In the genomic region with DNA sequence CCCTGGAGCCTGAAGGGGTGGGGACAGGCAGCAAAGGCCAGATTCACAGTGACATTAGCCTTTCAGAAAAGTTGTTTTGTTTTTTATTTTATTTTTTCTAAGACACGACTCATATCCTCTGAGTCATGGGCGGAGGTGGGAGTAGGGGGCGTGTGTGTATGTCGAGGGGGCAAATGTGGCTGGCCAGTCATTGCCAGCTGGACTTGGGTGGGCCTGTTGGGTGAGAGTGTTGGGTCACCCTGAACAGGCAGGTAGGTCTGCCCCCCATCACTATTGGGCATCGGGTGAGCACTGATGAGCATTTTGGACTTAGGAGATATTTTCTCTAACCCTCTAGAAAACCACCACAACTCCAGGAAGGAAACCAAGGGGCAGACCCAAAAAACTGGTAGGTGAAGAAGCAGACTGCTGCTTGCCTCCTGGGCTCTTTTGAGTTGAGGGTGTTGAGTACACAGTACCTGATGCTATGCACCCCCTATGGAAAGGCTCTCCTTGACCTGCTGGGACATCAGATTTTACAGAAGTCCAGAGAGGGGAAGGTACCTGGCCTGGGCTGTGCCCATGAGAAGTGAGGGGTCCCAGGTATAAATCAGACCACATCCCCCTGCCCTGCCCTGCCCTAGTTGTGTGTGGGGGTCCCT, we compare ENCODE assay signal across 9 cellular contexts. TPM values are rescaled to one million over a fixed set of nuclear protein-coding genes. Genes with fewer than 3 reads are reported as not detected.
DNase-seq lines count a peak whose midpoint lies in the region; FAIRE-seq and TF ChIP-seq lines count a peak whose summit lies in the region.
"Had no signal": no experiment of that assay in that cellular context is flagged by ENCODE, and none has a peak within 500 bp of the region (broad histone marks: within the 10 kb centered on the region; RNA-seq: fewer than 3 reads in every experiment).

No MANE protein-coding gene starts in this region.

- no peak for TF ChIP-seq CTCF in tibial nerve (IDR thresholded peaks at IDR 0.05)
- TF ChIP-seq CTCF in GM13977 (IDR thresholded peaks at IDR 0.05; ENCODE audit: extremely low read depth, insufficient read depth, missing control alignments), result no peak

- H3K4me3 ChIP-seq in tibial nerve, result no peak overlapping the region

- in situ Hi-C loops in GM13977 (cut with MboI; ENCODE audit: low pct_unique_long_range_greater_than_20kb, low sequenced_read_pairs, unreplicated experiment), result loop anchor here (25.0 kb wide), 1 partner anchor 369 kb away; no protein-coding TSS in a partner anchor

- 44 to 52% methylated on average over 5 of the region's 5 CpGs for whole genome bisulfite sequencing in tibial nerve, 2 donors

- H3K36me3 ChIP-seq in tibial nerve, result peaks cover 0 to 33% (median 0%) of the 10 kb centered on the region in 3 donors

- TF ChIP-seq POLR2A in H54 (IDR thresholded peaks at IDR 0.05; ENCODE audit: low read depth, low read length), result no peak
- TF ChIP-seq POLR2A in tibial nerve (IDR thresholded peaks at IDR 0.05), result no peak

- H3K27me3 ChIP-seq in tibial nerve, result no peaks in the 10 kb centered on the region

- H3K9me3 ChIP-seq in tibial nerve, result no peaks in the 10 kb centered on the region

- DNase-seq in A172 (ENCODE audit: low spot score) (peak; percentile 60), H54 (ENCODE audit: insufficient read length, low spot score) (peak; percentile 52), kidney tubule cell (ENCODE audit: low spot score) (peak; percentile 63), tibial nerve (ENCODE audit: low spot score in 2 of 2) (no peak), substantia nigra (lab: John Stamatoyannopoulos, UW) (no peak), hypothalamus (lab: John Stamatoyannopoulos, UW) (no peak), GM13977 (ENCODE audit: low spot score) (no peak)
- DNase-seq in activated CD8-positive, alpha-beta memory T cell treated with anti-CD3 and anti-CD28 coated beads, Interleukin-2, amount 50 U/mL, for 48 hours, result peak; percentile 57
- DNase-seq: activated gamma-delta T cell had no signal

- H3K4me1 ChIP-seq in tibial nerve, result peaks cover 0 to 72% (median 30%) of the 10 kb centered on the region in 4 donors

- FAIRE-seq in H54 (lab: Jason Lieb, UNC), result no peak

- TF ChIP-seq EP300 in tibial nerve (IDR thresholded peaks at IDR 0.05), result no peak

- peak overlapping the region in 2 of 4 donors; percentile 39 to 80 for H3K27ac ChIP-seq in tibial nerve
- no peak overlapping the region for H3K27ac ChIP-seq in substantia nigra (ENCODE audit: low read depth, low read length, poor library complexity, severe bottlenecking)

RNA-seq across cellular contexts. Expression of a gene that starts 5.6 kb away (rescaled TPM):
- 49.6 and 70.8 TPM in 2 replicates for total RNA-seq in A172 (2014; rRNA removed; shearing (Covaris generic))
- total RNA-seq in tibial nerve, result 10 to 100 TPM; 36.3 to 51.9 (median 42.9) TPM

RNA-seq across cellular contexts. Expression of a gene that starts 6.6 kb away (rescaled TPM):
- total RNA-seq in A172 (2014; rRNA removed; shearing (Covaris generic)), result 72.3 and 117 TPM in 2 replicates
- 10 to 100 TPM in 1 of 4 donors, 1 to 10 TPM in 3; 6.5 to 32.7 (median 7.8) TPM for total RNA-seq in tibial nerve

Comparison
In these comparisons a context has a peak if more than half of its experiments do, and no peak if none do; other contexts are left out.
1. DNase-seq: peak in A172 (single experiment), H54 (single experiment), activated CD8-positive, alpha-beta memory T cell treated with anti-CD3 and anti-CD28 coated beads, Interleukin-2, amount 50 U/mL, for 48 hours (single experiment) and kidney tubule cell (single experiment); none in tibial nerve (0 of 2), substantia nigra (0 of 49), hypothalamus (0 of 51) and GM13977 (single experiment).